ENCODE assay signal across 38 cellular contexts in the genomic region with DNA sequence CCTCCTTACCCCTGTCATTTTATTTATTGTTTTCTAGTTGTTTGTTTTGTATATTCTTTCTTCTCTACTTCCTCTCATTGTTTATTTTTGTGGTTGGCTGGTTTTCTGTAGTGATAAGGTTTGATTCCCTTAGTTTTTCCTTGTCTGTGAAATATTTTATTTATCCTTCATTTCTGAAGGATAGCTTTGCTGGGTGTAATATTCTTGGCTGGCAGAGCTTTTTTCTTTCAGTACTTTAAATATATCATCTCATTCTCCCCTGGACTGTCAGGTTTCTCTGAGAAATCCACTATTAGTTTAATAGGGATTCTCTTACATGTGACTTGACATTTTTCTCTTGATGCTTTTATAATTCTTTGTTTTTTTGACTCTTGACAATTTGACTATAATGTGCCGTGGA. TPM values are rescaled to one million over a fixed set of nuclear protein-coding genes. Genes with fewer than 3 reads are reported as not detected.
"Had no signal": no experiment of that assay in that cellular context is flagged by ENCODE, and none has a peak within 500 bp of the region (broad histone marks: within the 10 kb centered on the region; RNA-seq: fewer than 3 reads in every experiment).

No MANE protein-coding gene starts in this region.

- DNase-seq: activated B cell treated with CpG ODN at 0.5 μM for 24 hours; activated CD4-positive, alpha-beta memory T cell treated with anti-CD3 and anti-CD28 coated beads, Interleukin-2, amount 10 ng/mL, durations not matched to agents 7 days and 5 days; activated CD4-positive, alpha-beta T cell treated with anti-CD3 and anti-CD28 coated beads for 4 hours; activated CD4-positive, alpha-beta T cell treated with anti-CD3 and anti-CD28 coated beads, Interleukin-2, amount 10 ng/mL, durations not matched to agents 24 days and 14 days; activated CD4-positive, alpha-beta T cell treated with anti-CD3 and anti-CD28 coated beads, Interleukin-2, amount 50 U/mL, for 1 hour; activated CD4-positive, alpha-beta T cell treated with anti-CD3 and anti-CD28 coated beads, Interleukin-2, amount 50 U/mL, for 48 hours; activated CD4-positive, CD25-positive, alpha-beta regulatory T cell treated with anti-CD3 and anti-CD28 coated beads, Interleukin-2, amount 50 U/mL, for 72 hours; activated CD8-positive, alpha-beta memory T cell treated with anti-CD3 and anti-CD28 coated beads for 24 hours; activated CD8-positive, alpha-beta memory T cell treated with anti-CD3 and anti-CD28 coated beads, Interleukin-2, amount 10 ng/mL, durations not matched to agents 7 days and 5 days; activated CD8-positive, alpha-beta memory T cell treated with anti-CD3 and anti-CD28 coated beads, Interleukin-2, amount 50 U/mL, for 48 hours; activated CD8-positive, alpha-beta T cell treated with anti-CD3 and anti-CD28 coated beads, Interleukin-2, amount 10 ng/mL, durations not matched to agents 7 days and 5 days; activated effector memory CD4-positive, alpha-beta T cell treated with Interleukin-2 at 50 U/mL for 16 hours; activated gamma-delta T cell; activated naive CD4-positive, alpha-beta T cell treated with anti-CD3 and anti-CD28 coated beads, Interleukin-2, amount 50 U/mL, for 16 hours; activated naive CD4-positive, alpha-beta T cell treated with Interleukin-2 at 50 U/mL for 16 hours; activated naive CD8-positive, alpha-beta T cell treated with anti-CD3 and anti-CD28 coated beads, Interleukin-2, amount 10 ng/mL, durations not matched to agents 7 days and 5 days; activated naive CD8-positive, alpha-beta T cell treated with anti-CD3 and anti-CD28 coated beads, Interleukin-2, amount 50 U/mL, for 24 hours; activated T-cell treated with anti-CD3 and anti-CD28 coated beads, Interleukin-2, amount 50 U/mL, for 24 hours; activated T-cell treated with anti-CD3 and anti-CD28 coated beads, Interleukin-2, amount 50 U/mL, for 48 hours; amygdala; anterior cingulate cortex; caudate nucleus; cerebellar nuclear complex; T-helper 1 cell; T-helper 2 cell; T-helper 9 cell had no signal

- H3K4me1 ChIP-seq: ascending aorta had no signal

- H3K4me3 Mint-ChIP-seq: activated B cell treated with CpG ODN at 0.5 μM for 24 hours; activated CD4-positive, alpha-beta memory T cell treated with anti-CD3 and anti-CD28 coated beads, Interleukin-2, amount 10 ng/mL, durations not matched to agents 7 days and 5 days; activated CD4-positive, alpha-beta T cell treated with anti-CD3 and anti-CD28 coated beads, Interleukin-2, amount 10 ng/mL, durations not matched to agents 24 days and 14 days; activated CD8-positive, alpha-beta memory T cell treated with anti-CD3 and anti-CD28 coated beads, Interleukin-2, amount 10 ng/mL, durations not matched to agents 7 days and 5 days; activated CD8-positive, alpha-beta T cell treated with anti-CD3 and anti-CD28 coated beads, Interleukin-2, amount 10 ng/mL, durations not matched to agents 7 days and 5 days; activated naive CD8-positive, alpha-beta T cell; activated naive CD8-positive, alpha-beta T cell treated with anti-CD3 and anti-CD28 coated beads, Interleukin-2, amount 10 ng/mL, durations not matched to agents 7 days and 5 days; activated naive CD8-positive, alpha-beta T cell treated with anti-CD3 and anti-CD28 coated beads, Interleukin-2, amount 50 U/mL, for 24 hours; activated T-cell treated with anti-CD3 and anti-CD28 coated beads, Interleukin-2, amount 50 U/mL, for 24 hours; brain; central memory CD8-positive, alpha-beta T cell; T-helper 1 cell treated with Interleukin-12 subunit alpha and Interleukin-12 subunit beta and Interleukin-4 antibody, amounts not matched to agents 30 μg/mL and 1 μg/mL, for 36 hours; T-helper 2 cell treated with Interferon-gamma antibody and Interleukin-4, amounts not matched to agents 5 μg/mL and 100 μg/mL, for 36 hours had no signal

- H3K27me3 ChIP-seq: ascending aorta, cardiac muscle cell had no signal

- H3K27ac ChIP-seq: ascending aorta, cardiac muscle cell, VCaP had no signal

- H3K36me3 ChIP-seq: ascending aorta, cardiac muscle cell had no signal

- FAIRE-seq: bronchial epithelial cell, colon, TTC549 had no signal

- H3K4me3 ChIP-seq: ascending aorta, cardiac muscle cell had no signal

- H3K4me1 Mint-ChIP-seq: activated CD4-positive, alpha-beta memory T cell treated with anti-CD3 and anti-CD28 coated beads, Interleukin-2, amount 10 ng/mL, durations not matched to agents 7 days and 5 days; activated CD8-positive, alpha-beta memory T cell treated with anti-CD3 and anti-CD28 coated beads, Interleukin-2, amount 10 ng/mL, durations not matched to agents 7 days and 5 days; activated naive CD8-positive, alpha-beta T cell treated with anti-CD3 and anti-CD28 coated beads, Interleukin-2, amount 10 ng/mL, durations not matched to agents 7 days and 5 days; activated naive CD8-positive, alpha-beta T cell treated with anti-CD3 and anti-CD28 coated beads, Interleukin-2, amount 50 U/mL, for 24 hours; central memory CD8-positive, alpha-beta T cell had no signal

- H3K27ac Mint-ChIP-seq: activated B cell treated with CpG ODN at 0.5 μM for 24 hours; activated CD4-positive, alpha-beta memory T cell treated with anti-CD3 and anti-CD28 coated beads, Interleukin-2, amount 10 ng/mL, durations not matched to agents 7 days and 5 days; activated CD4-positive, alpha-beta T cell treated with anti-CD3 and anti-CD28 coated beads, Interleukin-2, amount 10 ng/mL, durations not matched to agents 24 days and 14 days; activated CD8-positive, alpha-beta memory T cell treated with anti-CD3 and anti-CD28 coated beads, Interleukin-2, amount 10 ng/mL, durations not matched to agents 7 days and 5 days; activated CD8-positive, alpha-beta T cell treated with anti-CD3 and anti-CD28 coated beads, Interleukin-2, amount 10 ng/mL, durations not matched to agents 7 days and 5 days; activated naive CD8-positive, alpha-beta T cell treated with anti-CD3 and anti-CD28 coated beads, Interleukin-2, amount 10 ng/mL, durations not matched to agents 7 days and 5 days; activated naive CD8-positive, alpha-beta T cell treated with anti-CD3 and anti-CD28 coated beads, Interleukin-2, amount 50 U/mL, for 24 hours; activated T-cell treated with anti-CD3 and anti-CD28 coated beads, Interleukin-2, amount 50 U/mL, for 24 hours; activated T-helper 2 cell treated with anti-CD3 and anti-CD28 coated beads, Interferon-gamma antibody, Interleukin-2, Interleukin-4, amounts not matched to agents 10 μg/mL and 5 μg/mL and 100 μg/mL, durations not matched to agents 14 hours and 24 hours and 36 hours; brain; T-helper 1 cell treated with Interleukin-12 subunit alpha and Interleukin-12 subunit beta and Interleukin-4 antibody, amounts not matched to agents 30 μg/mL and 1 μg/mL, for 36 hours; T-helper 2 cell treated with Interferon-gamma antibody and Interleukin-4, amounts not matched to agents 5 μg/mL and 100 μg/mL, for 36 hours had no signal

- ATAC-seq: activated CD8-positive, alpha-beta memory T cell treated with anti-CD3 and anti-CD28 coated beads, Interleukin-2, amount 10 ng/mL, durations not matched to agents 7 days and 5 days; activated CD8-positive, alpha-beta T cell treated with anti-CD3 and anti-CD28 coated beads, Interleukin-2, amount 10 ng/mL, durations not matched to agents 7 days and 5 days; activated naive CD8-positive, alpha-beta T cell treated with anti-CD3 and anti-CD28 coated beads, Interleukin-2, amount 50 U/mL, for 24 hours had no signal

RNA-seq across cellular contexts. Expression of gene GPR161, which starts 23.2 kb away (rescaled TPM):
- total RNA-seq: activated CD8-positive, alpha-beta T cell treated with anti-CD3 and anti-CD28 coated beads, Interleukin-2, amount 10 ng/mL, durations not matched to agents 7 days and 5 days had no signal
